24 cellular contexts compared by ENCODE assay signal in the genomic region with DNA sequence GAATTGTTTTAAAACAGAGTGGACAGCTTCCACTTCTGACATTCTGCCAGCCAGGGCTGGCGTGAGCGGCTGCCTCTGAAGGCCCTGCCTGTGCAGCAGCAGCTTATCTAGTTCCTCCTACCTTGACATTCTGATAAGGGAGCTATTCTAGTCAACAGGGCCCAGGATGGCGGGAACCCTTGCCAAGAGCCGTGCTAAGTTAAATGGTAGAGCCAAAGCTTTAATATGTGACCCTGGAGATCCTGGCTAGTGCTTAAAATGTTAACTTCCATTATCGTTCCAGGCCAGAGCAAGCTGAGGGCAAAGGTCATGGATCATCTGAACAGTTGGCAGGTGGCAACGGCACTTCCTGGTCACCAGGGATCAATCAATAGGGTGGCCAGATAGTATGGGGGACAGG. TPM values are rescaled to one million over a fixed set of nuclear protein-coding genes. Genes with fewer than 3 reads are reported as not detected.
A peak's percentile ranks its signal among the peaks of the same experiment; 100 is the strongest.
DNase-seq lines count a peak whose midpoint lies in the region; ATAC-seq and TF ChIP-seq lines count a peak whose summit lies in the region.
"Had no signal": no experiment of that assay in that cellular context is flagged by ENCODE, and none has a peak within 500 bp of the region (broad histone marks: within the 10 kb centered on the region; RNA-seq: fewer than 3 reads in every experiment).

No MANE protein-coding gene starts in this region.

- WGBS in heart left ventricle, 4 donors, result 31 to 60% (median 40%) methylated on average over 6 of the region's 6 CpGs

- CTCF ChIA-PET in activated naive CD4-positive, alpha-beta T cell treated with anti-CD3 and anti-CD28 coated beads for 36 hours (lab: Charles Lee), result interaction anchor here (3.1 kb wide), 1 partner anchor 10 kb away, joined by 14 read pairs; no protein-coding TSS in a partner anchor

- H3K4me3 Mint-ChIP-seq in activated naive CD4-positive, alpha-beta T cell treated with anti-CD3 and anti-CD28 coated beads for 36 hours, result no peak overlapping the region
- H3K4me3 Mint-ChIP-seq: CD4-positive, alpha-beta T cell; naive thymus-derived CD4-positive, alpha-beta T cell; stimulated activated memory B cell treated with anti-CD40 and anti-IgM and Interleukin-4, amounts not matched to agents 10 μg/mL and 1 μg/mL and 100 μg/mL, for 72 hours; T-helper 17 cell; type B pancreatic cell had no signal

- H3K36me3 ChIP-seq in BLaER1, result no peaks in the 10 kb centered on the region
- H3K36me3 ChIP-seq in heart left ventricle, result no peaks in the 10 kb centered on the region
- H3K36me3 ChIP-seq in mucosa of descending colon (ENCODE audit: low read depth), result no peaks in the 10 kb centered on the region

- H3K27ac ChIP-seq in BLaER1 (no peak overlapping the region), heart left ventricle (peak overlapping the region; percentile 39 to 86 (median 74))
- H3K27ac ChIP-seq: HL-60 had no signal

- H3K4me2 ChIP-seq in BLaER1, result peak overlapping the region; percentile 81

- DNase-seq in SW480 (ENCODE audit: low spot score) (peak; percentile 17), heart left ventricle (peak; percentile 72 to 89 (median 78)), mucosa of descending colon (peak in 2 of 3 donors; percentile 60 to 68), HT-29 (ENCODE audit: low spot score) (no peak), GM13976 (ENCODE audit: low spot score) (no peak), mesenteric fat pad (ENCODE audit: low spot score) (no peak)
- DNase-seq in activated naive CD4-positive, alpha-beta T cell treated with anti-CD3 and anti-CD28 coated beads for 36 hours, result no peak
- DNase-seq: activated CD8-positive, alpha-beta memory T cell treated with anti-CD3 and anti-CD28 coated beads, Interleukin-2, amount 50 U/mL, for 4 hours; activated naive CD4-positive, alpha-beta T cell; CD4-positive, alpha-beta T cell; Karpas-422; naive thymus-derived CD4-positive, alpha-beta T cell; NCI-H1105 treated with DMSO at 0.1 percent for 48 hours; SHP77; stimulated activated CD4-positive, alpha-beta T cell treated with anti-CD3 and anti-CD28 coated beads, Interleukin-12 subunit alpha, Interleukin-12 subunit beta, amount 100 ng/mL, for 4 hours; T-helper 17 cell had no signal

- H3K4me3 ChIP-seq in BLaER1 (no peak overlapping the region), heart left ventricle (no peak overlapping the region), mucosa of descending colon (no peak overlapping the region)

- peaks cover 37% of the 10 kb centered on the region for H3K27me3 ChIP-seq in BLaER1
- peaks cover 0 to 19% (median 3%) of the 10 kb centered on the region in 9 donors for H3K27me3 ChIP-seq in heart left ventricle

- peaks cover 5% of the 10 kb centered on the region for H3K4me1 Mint-ChIP-seq in activated naive CD4-positive, alpha-beta T cell treated with anti-CD3 and anti-CD28 coated beads for 36 hours (ENCODE audit: low read depth)

- H3K36me3 Mint-ChIP-seq in activated naive CD4-positive, alpha-beta T cell treated with anti-CD3 and anti-CD28 coated beads for 36 hours (ENCODE audit: low read depth), result no peaks in the 10 kb centered on the region
- H3K36me3 Mint-ChIP-seq: stimulated activated memory B cell treated with anti-CD40 and anti-IgM and Interleukin-4, amounts not matched to agents 10 μg/mL and 1 μg/mL and 100 μg/mL, for 72 hours; type B pancreatic cell had no signal

- TF ChIP-seq CTCF in heart left ventricle (IDR thresholded peaks at IDR 0.05) (no peak), mucosa of descending colon (IDR thresholded peaks at IDR 0.05) (no peak), GM13976 (IDR thresholded peaks at IDR 0.05; ENCODE audit: borderline replicate concordance, control extremely low read depth, extremely low read depth, insufficient read depth, missing control alignments) (no peak)

- H3K9me3 ChIP-seq in BLaER1 (no peaks in the 10 kb centered on the region), heart left ventricle (no peaks in the 10 kb centered on the region), mucosa of descending colon (no peaks in the 10 kb centered on the region)

- H3K9ac ChIP-seq in BLaER1, result no peak overlapping the region

- H3K9me3 Mint-ChIP-seq in activated naive CD4-positive, alpha-beta T cell treated with anti-CD3 and anti-CD28 coated beads for 36 hours, result no peaks in the 10 kb centered on the region
- H3K9me3 Mint-ChIP-seq: CD4-positive, alpha-beta T cell; stimulated activated memory B cell treated with anti-CD40 and anti-IgM and Interleukin-4, amounts not matched to agents 10 μg/mL and 1 μg/mL and 100 μg/mL, for 72 hours; type B pancreatic cell had no signal

- intact Hi-C loops in heart left ventricle (cut with DNase I) (no loop called here), mucosa of descending colon (cut with DNase I, micrococcal nuclease) (no loop called here)
- intact Hi-C loops in activated naive CD4-positive, alpha-beta T cell treated with anti-CD3 and anti-CD28 coated beads for 36 hours (cut with micrococcal nuclease), result no loop called here

- H4K20me1 ChIP-seq in BLaER1, result peaks cover 35% of the 10 kb centered on the region

- H3K27ac Mint-ChIP-seq in activated naive CD4-positive, alpha-beta T cell treated with anti-CD3 and anti-CD28 coated beads for 36 hours, result no peak overlapping the region
- H3K27ac Mint-ChIP-seq: CD4-positive, alpha-beta T cell; stimulated activated memory B cell treated with anti-CD40 and anti-IgM and Interleukin-4, amounts not matched to agents 10 μg/mL and 1 μg/mL and 100 μg/mL, for 72 hours; T-helper 17 cell; type B pancreatic cell had no signal

- H3K4me1 ChIP-seq in BLaER1, result peaks cover 54% of the 10 kb centered on the region
- H3K4me1 ChIP-seq in heart left ventricle, result peaks cover 0 to 73% (median 38%) of the 10 kb centered on the region in 12 donors
- H3K4me1 ChIP-seq in mucosa of descending colon (ENCODE audit: low read depth), result peaks cover 10% of the 10 kb centered on the region

- TF ChIP-seq POLR2A in heart left ventricle (IDR thresholded peaks at IDR 0.05), result no peak

- in situ Hi-C loops in GM13976 (cut with MboI; ENCODE audit: low sequenced_read_pairs, unreplicated experiment), result loop anchor here (25.0 kb wide), 1 partner anchor 443 kb away; no protein-coding TSS in a partner anchor

- ATAC-seq in heart left ventricle, result peak; percentile 81 to 92 (median 86)
- ATAC-seq in mucosa of descending colon, result peak; percentile 79
- ATAC-seq: naive thymus-derived CD4-positive, alpha-beta T cell; stimulated activated memory B cell treated with anti-CD40 and anti-IgM and Interleukin-4, amounts not matched to agents 10 μg/mL and 1 μg/mL and 100 μg/mL, for 72 hours; T-helper 17 cell had no signal

- peaks cover 16% of the 10 kb centered on the region for H3K27me3 Mint-ChIP-seq in activated naive CD4-positive, alpha-beta T cell treated with anti-CD3 and anti-CD28 coated beads for 36 hours (ENCODE audit: low read depth)

RNA-seq across cellular contexts. Expression of a gene that starts 3.5 kb away (rescaled TPM):
- total RNA-seq in heart left ventricle, result 10 to 100 TPM in 2 of 9 donors, 1 to 10 TPM in 7; 3.3 to 29.4 (median 7.2) TPM
- polyA plus RNA-seq in heart left ventricle, result 1 to 10 TPM; 1.4 to 3.0 TPM
- total RNA-seq in mucosa of descending colon, result 1 to 10 TPM in 1 of 3 donors, under 1 TPM in 2; 0.14 to 3.9 (median 0.48) TPM
- total RNA-seq in HT-29 (2014; rRNA removed; shearing (Covaris generic)), result not detected in 2 replicates
- total RNA-seq in activated naive CD4-positive, alpha-beta T cell treated with anti-CD3 and anti-CD28 coated beads for 36 hours, result not detected
- 4.6 TPM for total RNA-seq in mesenteric fat pad
- total RNA-seq: lung microvascular endothelial cell, T-helper 17 cell had no signal
- polyA plus RNA-seq: naive thymus-derived CD4-positive, alpha-beta T cell had no signal

RNA-seq across cellular contexts. Expression of a gene that starts 27.6 kb away (rescaled TPM):
- total RNA-seq in heart left ventricle (under 1 TPM in 4 of 9 donors, not detected in 5; 0.16 to 0.50 (median 0.31) TPM), mucosa of descending colon (not detected), mesenteric fat pad (not detected)
- polyA plus RNA-seq in heart left ventricle, result under 1 TPM in 1 of 2 donors, not detected in 1; 0.08 TPM
- total RNA-seq in HT-29 (2014; rRNA removed; shearing (Covaris generic)), result not detected in 2 replicates
- not detected for total RNA-seq in activated naive CD4-positive, alpha-beta T cell treated with anti-CD3 and anti-CD28 coated beads for 36 hours
- total RNA-seq: astrocyte; fibroblast of villous mesenchyme; naive thymus-derived CD4-positive, alpha-beta T cell; posterior vena cava had no signal

RNA-seq across cellular contexts. Expression of a gene that starts 48.0 kb away (rescaled TPM):
- total RNA-seq in heart left ventricle (not detected), mucosa of descending colon (under 1 TPM; 0.25 to 0.55 (median 0.36) TPM), mesenteric fat pad (0.10 TPM)
- polyA plus RNA-seq in heart left ventricle, result under 1 TPM in 1 of 2 donors, not detected in 1; 0.01 TPM
- 0.20 and 0.86 TPM in 2 replicates for total RNA-seq in HT-29 (2014; rRNA removed; shearing (Covaris generic))
- total RNA-seq in activated naive CD4-positive, alpha-beta T cell treated with anti-CD3 and anti-CD28 coated beads for 36 hours, result not detected
- total RNA-seq: fibroblast of villous mesenchyme; lung microvascular endothelial cell; naive thymus-derived CD4-positive, alpha-beta T cell; posterior vena cava; T-helper 17 cell had no signal
- polyA plus RNA-seq: naive thymus-derived CD4-positive, alpha-beta T cell had no signal

Comparison
In these comparisons a context has a peak if more than half of its experiments do, and no peak if none do; other contexts are left out.
1. DNase-seq: peak in SW480 (single experiment), heart left ventricle (5 of 5) and mucosa of descending colon (2 of 3); none in HT-29 (single experiment), activated naive CD4-positive, alpha-beta T cell treated with anti-CD3 and anti-CD28 coated beads for 36 hours (single experiment), GM13976 (single experiment) and mesenteric fat pad (single experiment).